In genomic region chr21:31159808-31160207, GRCh38 we compare ENCODE assay signal across 15 cellular contexts.
DNase-seq lines count a peak whose midpoint lies in the region; ATAC-seq and TF ChIP-seq lines count a peak whose summit lies in the region.
"Had no signal": no experiment of that assay in that cellular context is flagged by ENCODE, and none has a peak within 500 bp of the region (broad histone marks: within the 10 kb centered on the region; RNA-seq: fewer than 3 reads in every experiment).

No MANE protein-coding gene starts in this region.

- H3K36me3 Mint-ChIP-seq in CD4-positive, alpha-beta memory T cell = peaks cover 31 to 33% of the 10 kb centered on the region in 2 donors
- peaks cover 22% of the 10 kb centered on the region for H3K36me3 Mint-ChIP-seq in neural progenitor cell

- no peaks in the 10 kb centered on the region for H3K79me2 ChIP-seq in neural progenitor cell (ENCODE audit: low read depth)

- peak overlapping the region in 1 of 2 donors; percentile 11 for H3K4me3 ChIP-seq in CD4-positive, alpha-beta memory T cell (ENCODE audit: low read length in 2 of 2)
- H3K4me3 ChIP-seq in NT2/D1 (ENCODE audit: insufficient read length, low read depth) (peak overlapping the region; percentile 5), endocrine pancreas (ENCODE audit: control insufficient read depth, insufficient read depth, low read length) (peak overlapping the region; percentile 76), neural progenitor cell (peak overlapping the region; percentile 28), gastroesophageal sphincter (peak overlapping the region in 1 of 2 donors; percentile 21)
- H3K4me3 ChIP-seq: K562, stomach had no signal

- peaks cover 28% of the 10 kb centered on the region for H4K20me1 ChIP-seq in neural progenitor cell (ENCODE audit: low read depth)

- TF ChIP-seq POLR2A in gastroesophageal sphincter (IDR thresholded peaks at IDR 0.05) = no peak

- no peak for TF ChIP-seq EP300 in gastroesophageal sphincter (IDR thresholded peaks at IDR 0.05)

- CTCF ChIA-PET in CD4-positive, alpha-beta memory T cell (lab: Charles Lee; ENCODE audit: partially characterized antibody) = interaction anchor here (1.4 to 9.4 kb wide), 4 partner anchors 16 to 60 kb away, joined by 3 to 80 read pairs (median 6); no protein-coding TSS in a partner anchor

- H3K27ac ChIP-seq in CD4-positive, alpha-beta memory T cell (ENCODE audit: low read depth, low read length) = peak overlapping the region; percentile 8
- no peak overlapping the region for H3K27ac ChIP-seq in neural progenitor cell
- H3K27ac ChIP-seq in gastroesophageal sphincter = peak overlapping the region in 2 of 4 donors; percentile 7 to 37
- H3K27ac ChIP-seq: stomach had no signal

- ATAC-seq in HG03565 (IDR thresholded peaks at IDR 0.05; ENCODE audit: unreplicated experiment) (no peak), gastroesophageal sphincter (no peak)
- ATAC-seq: K562 had no signal

- intact Hi-C loops in CD4-positive, alpha-beta memory T cell (cut with micrococcal nuclease) = loop anchor here (1.0 to 2.0 kb wide), 3 partner anchors 9 to 27 kb away; no protein-coding TSS in a partner anchor

- peaks cover 11% of the 10 kb centered on the region for H3F3A ChIP-seq in neural progenitor cell (ENCODE audit: low read depth)

- no peak for DNase-seq in CD4-positive, alpha-beta memory T cell
- DNase-seq in NT2/D1 (ENCODE audit: low read depth, low spot score) (no peak), neural progenitor cell (ENCODE audit: low spot score) (no peak), NCI-H2227 (lab: John Stamatoyannopoulos, UW; ENCODE audit: unreplicated experiment) (no peak), activated gamma-delta T cell (lab: John Stamatoyannopoulos, UW) (no peak)
- DNase-seq: Caco-2; NCI-H1436 treated with DMSO at 0.1 percent for 48 hours; NCI-H526 treated with DMSO at 0.1 percent for 48 hours; stimulated activated CD4-positive, alpha-beta T cell treated with anti-CD3 and anti-CD28 coated beads, Interleukin-4, amount 100 ng/mL, for 4 hours; stomach had no signal

- WGBS in gastroesophageal sphincter (ENCODE audit: low coverage in 1 of 2), 2 donors = 64 to 80% methylated on average over 5 of the region's 5 CpGs

- H3K9me3 ChIP-seq in CD4-positive, alpha-beta memory T cell (ENCODE audit: control insufficient read depth in 1 of 2, low read length in 2 of 2) = no peaks in the 10 kb centered on the region
- H3K9me3 ChIP-seq in NT2/D1 (ENCODE audit: insufficient read depth, low read length) (peaks cover 17% of the 10 kb centered on the region), endocrine pancreas (ENCODE audit: control insufficient read depth, low read length) (no peaks in the 10 kb centered on the region), neural progenitor cell (ENCODE audit: low read depth) (peaks cover 6% of the 10 kb centered on the region), gastroesophageal sphincter (peaks cover 0 to 35% (median 0%) of the 10 kb centered on the region in 3 donors)

- no peaks in the 10 kb centered on the region for H3K27me3 ChIP-seq in CD4-positive, alpha-beta memory T cell (ENCODE audit: insufficient read depth, low read length)
- H3K27me3 ChIP-seq in NT2/D1 (ENCODE audit: insufficient read depth, insufficient read length) (no peaks in the 10 kb centered on the region), endocrine pancreas (ENCODE audit: control insufficient read depth, insufficient read depth, low read length) (no peaks in the 10 kb centered on the region), neural progenitor cell (no peaks in the 10 kb centered on the region), gastroesophageal sphincter (peaks cover 22% of the 10 kb centered on the region)
- H3K27me3 ChIP-seq: esophagus muscularis mucosa, stomach had no signal

- peak overlapping the region; percentile 64 to 96 (median 91) for H3K27ac Mint-ChIP-seq in CD4-positive, alpha-beta memory T cell
- no peak overlapping the region for H3K27ac Mint-ChIP-seq in neural progenitor cell

- H2AFZ ChIP-seq in neural progenitor cell (replicated peaks) = no peak overlapping the region

- H3K4me2 ChIP-seq in neural progenitor cell = peak overlapping the region; percentile 68

- H3K4me1 Mint-ChIP-seq in CD4-positive, alpha-beta memory T cell = peaks cover 40 to 77% (median 67%) of the 10 kb centered on the region in 4 donors
- peaks cover 34% of the 10 kb centered on the region for H3K4me1 Mint-ChIP-seq in neural progenitor cell

- H3K27me3 Mint-ChIP-seq in CD4-positive, alpha-beta memory T cell = no peaks in the 10 kb centered on the region
- H3K27me3 Mint-ChIP-seq in neural progenitor cell (ENCODE audit: insufficient read depth, low read depth) = peaks cover 6% of the 10 kb centered on the region

- H3K4me3 Mint-ChIP-seq in CD4-positive, alpha-beta memory T cell = peak overlapping the region; percentile 77 to 84 (median 79)
- peak overlapping the region; percentile 83 for H3K4me3 Mint-ChIP-seq in neural progenitor cell

- TF ChIP-seq CTCF in neural progenitor cell (IDR thresholded peaks at IDR 0.05) (no peak), gastroesophageal sphincter (IDR thresholded peaks at IDR 0.05) (no peak)

- POLR2A ChIA-PET in CD4-positive, alpha-beta memory T cell (lab: Charles Lee; ENCODE audit: partially characterized antibody) = interaction anchor here (1.0 to 8.9 kb wide), 8 partner anchors 13 to 399 kb away, joined by 3 to 94 read pairs (median 6); no protein-coding TSS in a partner anchor

- H3K9ac ChIP-seq in NT2/D1 (ENCODE audit: insufficient read length, low read depth) = no peak overlapping the region
- H3K9ac ChIP-seq in endocrine pancreas (ENCODE audit: control insufficient read depth, insufficient read depth, low read length) = no peak overlapping the region
- no peak overlapping the region for H3K9ac ChIP-seq in neural progenitor cell

- H3K4me1 ChIP-seq in CD4-positive, alpha-beta memory T cell (ENCODE audit: insufficient read depth, low read length) = peaks cover 73% of the 10 kb centered on the region
- H3K4me1 ChIP-seq in NT2/D1 (ENCODE audit: insufficient read depth, insufficient read length) = peaks cover 10% of the 10 kb centered on the region
- H3K4me1 ChIP-seq in endocrine pancreas (ENCODE audit: control insufficient read depth, insufficient read depth, low read length) = peaks cover 8% of the 10 kb centered on the region
- H3K4me1 ChIP-seq in neural progenitor cell = peaks cover 28% of the 10 kb centered on the region
- no peaks in the 10 kb centered on the region for H3K4me1 ChIP-seq in gastroesophageal sphincter
- H3K4me1 ChIP-seq: Caco-2 had no signal

- H3K36me3 ChIP-seq in CD4-positive, alpha-beta memory T cell (ENCODE audit: insufficient read depth, low read length) = peaks cover 3% of the 10 kb centered on the region
- H3K36me3 ChIP-seq in NT2/D1 (ENCODE audit: insufficient read depth, insufficient read length, low read length) (peaks cover 6% of the 10 kb centered on the region), endocrine pancreas (ENCODE audit: control insufficient read depth, insufficient read depth, low read length) (no peaks in the 10 kb centered on the region), neural progenitor cell (no peaks in the 10 kb centered on the region), gastroesophageal sphincter (no peaks in the 10 kb centered on the region)
- H3K36me3 ChIP-seq: esophagus muscularis mucosa, stomach had no signal

- H3K9me3 Mint-ChIP-seq in CD4-positive, alpha-beta memory T cell = peaks cover 0 to 15% (median 2%) of the 10 kb centered on the region in 8 donors
- H3K9me3 Mint-ChIP-seq in neural progenitor cell = peaks cover 9% of the 10 kb centered on the region
